In genomic region chr11:118820412-118821357, GRCh38 we compare ENCODE assay signal across 10 cellular contexts. TPM values are rescaled to one million over a fixed set of nuclear protein-coding genes. Genes with fewer than 3 reads are reported as not detected.
DNase-seq lines count a peak whose midpoint lies in the region; ATAC-seq, FAIRE-seq and TF ChIP-seq lines count a peak whose summit lies in the region.
"Had no signal": no experiment of that assay in that cellular context is flagged by ENCODE, and none has a peak within 500 bp of the region (broad histone marks: within the 10 kb centered on the region; RNA-seq: fewer than 3 reads in every experiment).

No MANE protein-coding gene starts in this region.

- intact Hi-C loops in kidney (cut with DNase I), result no loop called here

- H3K27ac ChIP-seq in kidney (ENCODE audit: low read depth in 2 of 2, low read length in 2 of 2), result no peak overlapping the region
- H3K27ac ChIP-seq: SJSA1 had no signal

- H3K9ac ChIP-seq in kidney (ENCODE audit: low read length in 2 of 2), result no peak overlapping the region

- peak; percentile 92 for ATAC-seq in HG03460 (IDR thresholded peaks at IDR 0.05; ENCODE audit: unreplicated experiment)

- H3K4me3 ChIP-seq in GM12864 (ENCODE audit: low read depth, low read length) (no peak overlapping the region; the same call in 1 of the 2 replicates), kidney (ENCODE audit: low read length in 2 of 2) (no peak overlapping the region)
- H3K4me3 ChIP-seq: SJSA1 had no signal

- no peaks in the 10 kb centered on the region for H3K36me3 ChIP-seq in kidney (ENCODE audit: control insufficient read depth in 1 of 2, insufficient read depth in 2 of 2, low read length in 2 of 2)
- H3K36me3 ChIP-seq: SJSA1 had no signal

- DNase-seq in GM12864 (ENCODE audit: low read depth) (peak; percentile 97), GM20000 (ENCODE audit: low spot score) (peak; percentile 77), kidney (peak; percentile 95), stromal cell of bone marrow (ENCODE audit: low read depth) (peak; percentile 37), DMS114 treated with DMSO at 0.1 percent for 48 hours (lab: John Stamatoyannopoulos, UW; ENCODE audit: unreplicated experiment) (no peak), NCI-H345 treated with DMSO at 0.1 percent for 48 hours (lab: John Stamatoyannopoulos, UW; ENCODE audit: unreplicated experiment) (no peak)
- DNase-seq in activated T-cell treated with anti-CD3 and anti-CD28 coated beads, Interleukin-2, amount 50 U/mL, for 48 hours, result peak; percentile 25 to 26

- TF ChIP-seq CTCF in GM12864 (IDR thresholded peaks at IDR 0.05; ENCODE audit: low read depth, low read length, missing control alignments), result no peak
- no peak for TF ChIP-seq CTCF in GM20000 (IDR thresholded peaks at IDR 0.05; ENCODE audit: extremely low read depth, missing control alignments)
- TF ChIP-seq CTCF in kidney (IDR thresholded peaks at IDR 0.05; ENCODE audit: borderline replicate concordance, extremely low read depth, insufficient read depth), result no peak

- peaks cover 0 to 3% of the 10 kb centered on the region in 2 donors for H3K4me1 ChIP-seq in kidney (ENCODE audit: control insufficient read depth in 1 of 2, insufficient read depth in 1 of 2, low read depth in 1 of 2, low read length in 2 of 2)
- H3K4me1 ChIP-seq: SJSA1 had no signal

- H3K9me3 ChIP-seq in kidney (ENCODE audit: control insufficient read depth in 1 of 2, low read length in 2 of 2), result no peaks in the 10 kb centered on the region
- H3K9me3 ChIP-seq: SJSA1 had no signal

- FAIRE-seq in kidney (lab: Jason Lieb, UNC), result no peak
- FAIRE-seq: keratinocyte had no signal

RNA-seq across cellular contexts. Expression of gene DDX6, which starts 29.7 kb away (rescaled TPM):
- total RNA-seq in kidney, result 121 TPM
- polyA plus RNA-seq in kidney (ENCODE audit: insufficient read depth, low read depth, low replicate concordance), result 22.5 TPM

Comparison
In these comparisons a context has a peak if more than half of its experiments do, and no peak if none do; other contexts are left out.
1. DNase-seq: peak in GM12864 (single experiment), GM20000 (single experiment), activated T-cell treated with anti-CD3 and anti-CD28 coated beads, Interleukin-2, amount 50 U/mL, for 48 hours (2 of 2), kidney (single experiment) and stromal cell of bone marrow (single experiment); none in DMS114 treated with DMSO at 0.1 percent for 48 hours (single experiment) and NCI-H345 treated with DMSO at 0.1 percent for 48 hours (single experiment).